ENCODE assay signal across 29 cellular contexts in genomic region chr7:133491319-133491718, GRCh38.
A peak's percentile ranks its signal among the peaks of the same experiment; 100 is the strongest.
DNase-seq lines count a peak whose midpoint lies in the region; ATAC-seq, FAIRE-seq and TF ChIP-seq lines count a peak whose summit lies in the region.
"Had no signal": no experiment of that assay in that cellular context is flagged by ENCODE, and none has a peak within 500 bp of the region (broad histone marks: within the 10 kb centered on the region; RNA-seq: fewer than 3 reads in every experiment).

No MANE protein-coding gene starts in this region.

- no peaks in the 10 kb centered on the region; the same call in 2 of the 3 replicates for H3K36me3 ChIP-seq in K562 (ENCODE audit: control insufficient read depth, insufficient read depth, low read length)
- no peaks in the 10 kb centered on the region for H3K36me3 ChIP-seq in MG63
- H3K36me3 ChIP-seq: brain microvascular endothelial cell, SJSA1, upper lobe of right lung had no signal

- intact Hi-C loops in K562 (cut with micrococcal nuclease): no loop called here

- no peak overlapping the region for H3K4me3 ChIP-seq in K562
- no peak overlapping the region for H3K4me3 ChIP-seq in MG63
- H3K4me3 ChIP-seq: SJSA1, skin epidermis, upper lobe of right lung had no signal

- no peak overlapping the region for H3K9ac ChIP-seq in K562 (ENCODE audit: insufficient read depth in 1 of 2, low read depth in 2 of 2, low read length in 2 of 2)

- H3K27ac Mint-ChIP-seq in activated T-cell treated with anti-CD3 and anti-CD28 coated beads, Interleukin-2, amount 50 U/mL, for 24 hours: peak overlapping the region; percentile 76
- peak overlapping the region; percentile 70 for H3K27ac Mint-ChIP-seq in stimulated activated effector memory CD8-positive, alpha-beta T cell treated with anti-CD3 and anti-CD28 coated beads, Interleukin-12 subunit alpha, Interleukin-12 subunit beta, amount 100 ng/mL, for 72 hours
- H3K27ac Mint-ChIP-seq: B cell; CD8-positive, alpha-beta T cell had no signal

- H3K27me3 ChIP-seq in K562 (ENCODE audit: control insufficient read depth in 2 of 2, insufficient read depth in 2 of 2, low read length in 2 of 2): no peaks in the 10 kb centered on the region
- no peaks in the 10 kb centered on the region for H3K27me3 ChIP-seq in MG63
- H3K27me3 ChIP-seq: brain microvascular endothelial cell, SJSA1, upper lobe of right lung had no signal

- no peak for DNase-seq in activated T-cell treated with anti-CD3 and anti-CD28 coated beads, Interleukin-2, amount 50 U/mL, for 24 hours
- no peak for DNase-seq in activated T-cell treated with anti-CD3 and anti-CD28 coated beads, Interleukin-2, amount 50 U/mL, for 1 hour
- DNase-seq in NCI-H526 treated with DMSO at 0.1 percent for 48 hours (lab: John Stamatoyannopoulos, UW) (peak; percentile 97), K562 (ENCODE audit: extremely low read depth in 1 of 4, low spot score in 3 of 4) (no peak), MG63 (no peak), GM19238 (ENCODE audit: insufficient read length, low spot score) (no peak), glomerular visceral epithelial cell (ENCODE audit: extremely low spot score) (no peak)
- no peak for DNase-seq in stimulated activated effector memory CD8-positive, alpha-beta T cell treated with anti-CD3 and anti-CD28 coated beads, Interleukin-12 subunit alpha, Interleukin-12 subunit beta, amount 100 ng/mL, for 72 hours (ENCODE audit: low spot score in 2 of 2)
- DNase-seq: activated CD4-positive, CD25-positive, alpha-beta regulatory T cell treated with anti-CD3 and anti-CD28 coated beads, Interleukin-2, amount 50 U/mL, for 72 hours; activated gamma-delta T cell treated with Interleukin-2 at 50 U/mL for 16 hours; brain microvascular endothelial cell; CD8-positive, alpha-beta T cell; DMS153; glutamatergic neuron; kidney; midbrain; MM.1S; naive thymus-derived CD4-positive, alpha-beta T cell; NCI-H2081 treated with DMSO at 0.1 percent for 48 hours; NCI-H345; NCI-H774; stimulated activated CD8-positive, alpha-beta memory T cell treated with anti-CD3 and anti-CD28 coated beads, Interleukin-4, amount 100 ng/mL, for 48 hours; upper lobe of right lung had no signal

- no peak for ATAC-seq in K562
- ATAC-seq in stimulated activated effector memory CD8-positive, alpha-beta T cell treated with anti-CD3 and anti-CD28 coated beads, Interleukin-12 subunit alpha, Interleukin-12 subunit beta, amount 100 ng/mL, for 72 hours: peak; percentile 96
- ATAC-seq: CD8-positive, alpha-beta T cell; HCT116; naive thymus-derived CD4-positive, alpha-beta T cell; upper lobe of right lung had no signal

- H3K4me2 ChIP-seq in K562 (ENCODE audit: insufficient read depth, low read length): no peak overlapping the region

- no peak for TF ChIP-seq EP300 in K562 (IDR thresholded peaks at IDR 0.05; ENCODE audit: low read length)

- no peak overlapping the region for H2AFZ ChIP-seq in K562 (ENCODE audit: low read depth, low read length)

- WGBS in K562 (ENCODE audit: insufficient coverage, low coverage, missing lambda C conversion rate): 4% methylated on average over 1 of the region's 1 CpG

- no peak overlapping the region for H3K27ac ChIP-seq in K562 (ENCODE audit: extremely low read depth, low read depth, low read length)
- H3K27ac ChIP-seq: brain microvascular endothelial cell, SJSA1, skin epidermis, upper lobe of right lung had no signal

- H4K20me1 ChIP-seq in K562 (replicated peaks; ENCODE audit: control insufficient read depth, insufficient read depth, low read length): no peaks in the 10 kb centered on the region

- FAIRE-seq in K562 (lab: Jason Lieb, UNC): no peak
- FAIRE-seq: endothelial cell of umbilical vein, GM19239, kidney had no signal

- TF ChIP-seq POLR2A in K562 (conservative IDR thresholded peaks at IDR 0.05): no peak

- H3K9me3 ChIP-seq in K562 (replicated peaks; ENCODE audit: control insufficient read depth, insufficient read depth, low read depth, low read length) (no peaks in the 10 kb centered on the region), MG63 (no peaks in the 10 kb centered on the region)
- H3K9me3 ChIP-seq: SJSA1, upper lobe of right lung had no signal

- POLR2A ChIA-PET in K562 (lab: Yijun Ruan, JAX): interaction anchor here (0.9 to 1.3 kb wide), 2 partner anchors 9 to 11 kb away, joined by 3 to 6 read pairs; no protein-coding TSS in a partner anchor

- no peak overlapping the region for H3K4me3 Mint-ChIP-seq in activated T-cell treated with anti-CD3 and anti-CD28 coated beads, Interleukin-2, amount 50 U/mL, for 24 hours
- H3K4me3 Mint-ChIP-seq in stimulated activated effector memory CD8-positive, alpha-beta T cell treated with anti-CD3 and anti-CD28 coated beads, Interleukin-12 subunit alpha, Interleukin-12 subunit beta, amount 100 ng/mL, for 72 hours: peak overlapping the region; percentile 21
- H3K4me3 Mint-ChIP-seq: B cell; CD8-positive, alpha-beta T cell had no signal

- H3K79me2 ChIP-seq in K562 (ENCODE audit: control insufficient read depth, insufficient read depth, low read length): no peaks in the 10 kb centered on the region

- no TSS peak for BruUV-seq in K562 (replicated peaks; lab: Mats Ljungman, UMichigan)

- H3K4me1 ChIP-seq in K562 (replicated peaks in 1 of 2; ENCODE audit: control insufficient read depth in 2 of 2, insufficient read depth in 2 of 2, low read length in 2 of 2): peaks cover 0 to 12% of the 10 kb centered on the region in 2 experiments; a peak in 2 of 5 replicates
- H3K4me1 ChIP-seq: SJSA1, upper lobe of right lung had no signal

- H3K36me3 Mint-ChIP-seq in activated T-cell treated with anti-CD3 and anti-CD28 coated beads, Interleukin-2, amount 50 U/mL, for 24 hours (ENCODE audit: low read depth): peaks cover 37% of the 10 kb centered on the region
- peaks cover 5% of the 10 kb centered on the region for H3K36me3 Mint-ChIP-seq in stimulated activated effector memory CD8-positive, alpha-beta T cell treated with anti-CD3 and anti-CD28 coated beads, Interleukin-12 subunit alpha, Interleukin-12 subunit beta, amount 100 ng/mL, for 72 hours

- in situ Hi-C loops in K562 (cut with MboI): no loop called here

- H3K9me1 ChIP-seq in K562 (ENCODE audit: control insufficient read depth, insufficient read depth, low read length): no peaks in the 10 kb centered on the region

- no peaks in the 10 kb centered on the region for H3K27me3 Mint-ChIP-seq in activated T-cell treated with anti-CD3 and anti-CD28 coated beads, Interleukin-2, amount 50 U/mL, for 24 hours
- H3K27me3 Mint-ChIP-seq: B cell; naive thymus-derived CD4-positive, alpha-beta T cell had no signal

- no peaks in the 10 kb centered on the region for H3K9me3 Mint-ChIP-seq in activated T-cell treated with anti-CD3 and anti-CD28 coated beads, Interleukin-2, amount 50 U/mL, for 24 hours
- no peaks in the 10 kb centered on the region for H3K9me3 Mint-ChIP-seq in stimulated activated effector memory CD8-positive, alpha-beta T cell treated with anti-CD3 and anti-CD28 coated beads, Interleukin-12 subunit alpha, Interleukin-12 subunit beta, amount 100 ng/mL, for 72 hours
- H3K9me3 Mint-ChIP-seq: CD8-positive, alpha-beta T cell had no signal

- TF ChIP-seq CTCF in K562 (IDR thresholded peaks at IDR 0.05 in 2 of 3, conservative IDR thresholded peaks at IDR 0.05 in 1 of 3; ENCODE audit: insufficient read depth in 2 of 3, low read depth in 1 of 3, low read length in 3 of 3): no peak

- peaks cover 27% of the 10 kb centered on the region for H3K4me1 Mint-ChIP-seq in activated T-cell treated with anti-CD3 and anti-CD28 coated beads, Interleukin-2, amount 50 U/mL, for 24 hours (ENCODE audit: low read depth)
- peaks cover 24% of the 10 kb centered on the region for H3K4me1 Mint-ChIP-seq in stimulated activated effector memory CD8-positive, alpha-beta T cell treated with anti-CD3 and anti-CD28 coated beads, Interleukin-12 subunit alpha, Interleukin-12 subunit beta, amount 100 ng/mL, for 72 hours
- H3K4me1 Mint-ChIP-seq: B cell had no signal

- CTCF ChIA-PET in K562 (lab: Yijun Ruan, JAX; ENCODE audit: low intra/inter-chr PET ratio): no interaction called here

- TF ChIP-seq RAD21 in K562 (CRISPR knock-in tag; conservative IDR thresholded peaks at IDR 0.05 in 1 of 2, IDR thresholded peaks at IDR 0.05 in 1 of 2): no peak

TF ChIP-seq in K562, 482 proteins besides CTCF, POLR2A, EP300 and RAD21:
- TF ChIP-seq POLR2AphosphoS2 (IDR thresholded peaks at IDR 0.05; ENCODE audit: low read length) (no peak), TOE1 (IDR thresholded peaks at IDR 0.05; ENCODE audit: borderline replicate concordance) (no peak), TOE1 (CRISPR knock-in tag; IDR thresholded peaks at IDR 0.05; ENCODE audit: borderline replicate concordance, low read depth) (no peak), JUND (IDR thresholded peaks at IDR 0.05; ENCODE audit: borderline replicate concordance, low read depth, low read length) (no peak), JUND (tag; IDR thresholded peaks at IDR 0.05; ENCODE audit: borderline replicate concordance, low read depth, low read length) (no peak), HMBOX1 (IDR thresholded peaks at IDR 0.05) (peak; percentile 78)
